7 cellular contexts compared by ENCODE assay signal in genomic region chr4:3954540-3955360, GRCh38.
DNase-seq lines count a peak whose midpoint lies in the region; TF ChIP-seq lines count a peak whose summit lies in the region.
"Not testable (repeated sequence)": the region's sequence is repeated elsewhere in the genome, so short reads cannot be mapped to it uniquely, and the experiment has no call there.

No MANE protein-coding gene starts in this region.

- H3K27ac ChIP-seq in OCI-LY3 (ENCODE audit: low read length) (peak overlapping the region; percentile 7; the same call in 1 of the 2 replicates), skin epidermis (peak overlapping the region; percentile 39 to 98 (median 86))

- H3K9me3 ChIP-seq in OCI-LY3 (ENCODE audit: insufficient read depth, low read length), result not testable (repeated sequence)

- H3K9ac ChIP-seq in OCI-LY3 (ENCODE audit: low read length), result peak overlapping the region; percentile 75

- H3K4me2 ChIP-seq in OCI-LY3 (ENCODE audit: low read length), result peak overlapping the region; percentile 77

- peaks cover 12% of the 10 kb centered on the region for H3K4me1 Mint-ChIP-seq in dendritic cell treated with granulocyte-macrophage colony-stimulating factor and Interleukin-4, amounts not matched to agents 40 ng/mL and 50 ng/mL, for 4 days (ENCODE audit: low read depth)

- intact Hi-C loops in dendritic cell treated with granulocyte-macrophage colony-stimulating factor and Interleukin-4, amounts not matched to agents 40 ng/mL and 50 ng/mL, for 4 days (cut with micrococcal nuclease), result loop anchor here (5.0 kb wide), 2 partner anchors 422 to 588 kb away; partner anchors contain the start of genes LRPAP1 and STX18

- DNase-seq in GM13977 (ENCODE audit: low spot score) (peak; percentile 63), HuH-7 (ENCODE audit: low spot score) (peak; percentile 29), kidney tubule cell (ENCODE audit: low spot score) (peak; percentile 95)
- peak; percentile 38 to 47 (median 41) for DNase-seq in activated CD8-positive, alpha-beta memory T cell treated with anti-CD3 and anti-CD28 coated beads for 48 hours (ENCODE audit: low read depth in 2 of 3, low spot score in 2 of 3)

- not testable (repeated sequence) for H3K9me3 Mint-ChIP-seq in dendritic cell treated with granulocyte-macrophage colony-stimulating factor and Interleukin-4, amounts not matched to agents 40 ng/mL and 50 ng/mL, for 4 days

- H4K20me1 ChIP-seq in OCI-LY3 (ENCODE audit: insufficient read depth, low read length), result not testable (repeated sequence)

- not testable (repeated sequence) for H3K4me1 ChIP-seq in OCI-LY3 (ENCODE audit: low read length)

- H3K27me3 ChIP-seq in OCI-LY3 (ENCODE audit: low read depth, low read length), result not testable (repeated sequence)

- H3K27me3 Mint-ChIP-seq in dendritic cell treated with granulocyte-macrophage colony-stimulating factor and Interleukin-4, amounts not matched to agents 40 ng/mL and 50 ng/mL, for 4 days, result peaks cover 31% of the 10 kb centered on the region

- H3K79me2 ChIP-seq in OCI-LY3 (ENCODE audit: low read length), result not testable (repeated sequence)

- in situ Hi-C loops in GM13977 (cut with MboI; ENCODE audit: low pct_unique_long_range_greater_than_20kb, low sequenced_read_pairs, unreplicated experiment), result not testable (repeated sequence)

- peak overlapping the region; percentile 51; the same call in 1 of the 2 replicates for H2AFZ ChIP-seq in OCI-LY3 (ENCODE audit: low read depth, low read length)

- peak overlapping the region; percentile 83 for H3K4me3 Mint-ChIP-seq in dendritic cell treated with granulocyte-macrophage colony-stimulating factor and Interleukin-4, amounts not matched to agents 40 ng/mL and 50 ng/mL, for 4 days

- H3K27ac Mint-ChIP-seq in dendritic cell treated with granulocyte-macrophage colony-stimulating factor and Interleukin-4, amounts not matched to agents 40 ng/mL and 50 ng/mL, for 4 days, result peak overlapping the region; percentile 93

- TF ChIP-seq CTCF in GM13977 (IDR thresholded peaks at IDR 0.05; ENCODE audit: extremely low read depth, insufficient read depth, missing control alignments); OCI-LY3 (IDR thresholded peaks at IDR 0.05; ENCODE audit: low read depth, low read length): not testable (repeated sequence)

- H3K4me3 ChIP-seq in OCI-LY3 (ENCODE audit: low read length) (peak overlapping the region; percentile 83), skin epidermis (peak overlapping the region; percentile 69 to 87 (median 78))

- not testable (repeated sequence) for H3K36me3 Mint-ChIP-seq in dendritic cell treated with granulocyte-macrophage colony-stimulating factor and Interleukin-4, amounts not matched to agents 40 ng/mL and 50 ng/mL, for 4 days (ENCODE audit: low read depth)

- H3K36me3 ChIP-seq in OCI-LY3 (replicated peaks; ENCODE audit: low read depth, low read length), result not testable (repeated sequence)

Comparison
In these comparisons a context has a peak if more than half of its experiments do, and no peak if none do; other contexts are left out.
1. Peak in every context shown above with its lines: DNase-seq, H3K4me3 ChIP-seq and H3K27ac ChIP-seq.
2. DNase-seq: peak in every context shown above with its lines; median percentile 95 in kidney tubule cell; 63 in GM13977; 41 in activated CD8-positive, alpha-beta memory T cell treated with anti-CD3 and anti-CD28 coated beads for 48 hours; 29 in HuH-7.